In the genomic region with DNA sequence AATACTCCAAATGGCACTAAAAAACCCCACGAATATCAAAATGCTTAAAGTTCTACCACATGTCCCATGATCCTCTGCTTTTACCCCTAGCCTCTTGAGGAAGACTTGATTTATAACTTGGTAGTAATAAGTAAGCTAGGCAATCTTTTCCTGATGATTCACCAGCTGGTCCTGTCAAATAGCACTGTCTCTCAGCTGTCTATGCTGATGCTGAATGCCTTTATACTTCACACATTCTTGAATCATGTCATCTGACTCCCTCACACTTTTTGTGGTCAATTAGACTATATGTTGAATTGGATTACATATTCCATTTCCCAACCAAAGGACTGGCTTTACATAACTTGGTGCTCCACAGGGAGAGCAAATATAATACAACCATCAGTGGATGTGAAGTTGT, we compare ENCODE assay signal across 11 cellular contexts. TPM values are rescaled to one million over a fixed set of nuclear protein-coding genes. Genes with fewer than 3 reads are reported as not detected.
DNase-seq lines count a peak whose midpoint lies in the region; ATAC-seq and TF ChIP-seq lines count a peak whose summit lies in the region.
"Had no signal": no experiment of that assay in that cellular context is flagged by ENCODE, and none has a peak within 500 bp of the region (broad histone marks: within the 10 kb centered on the region; RNA-seq: fewer than 3 reads in every experiment).

No MANE protein-coding gene starts in this region.

- no peaks in the 10 kb centered on the region for H3K27me3 Mint-ChIP-seq in central memory CD8-positive, alpha-beta T cell
- no peaks in the 10 kb centered on the region for H3K27me3 Mint-ChIP-seq in naive thymus-derived CD8-positive, alpha-beta T cell
- H3K27me3 Mint-ChIP-seq: activated CD4-positive, alpha-beta memory T cell treated with anti-CD3 and anti-CD28 coated beads for 36 hours had no signal

- H3K4me3 Mint-ChIP-seq in central memory CD8-positive, alpha-beta T cell = no peak overlapping the region
- peak overlapping the region in 1 of 10 donors; percentile 33 for H3K4me3 Mint-ChIP-seq in naive thymus-derived CD8-positive, alpha-beta T cell
- H3K4me3 Mint-ChIP-seq: activated CD4-positive, alpha-beta memory T cell treated with anti-CD3 and anti-CD28 coated beads for 36 hours had no signal

- no peaks in the 10 kb centered on the region for H3K9me3 Mint-ChIP-seq in central memory CD8-positive, alpha-beta T cell
- peaks cover 0 to 8% (median 5%) of the 10 kb centered on the region in 9 donors for H3K9me3 Mint-ChIP-seq in naive thymus-derived CD8-positive, alpha-beta T cell

- ATAC-seq in central memory CD8-positive, alpha-beta T cell (replicated peaks; ENCODE audit: extremely low read depth, poor library complexity, severe bottlenecking) = no peak
- no peak for ATAC-seq in naive thymus-derived CD8-positive, alpha-beta T cell
- ATAC-seq in heart right ventricle = no peak

- no peak for TF ChIP-seq EP300 in ovary (IDR thresholded peaks at IDR 0.05)

- H3K4me1 ChIP-seq in heart right ventricle (peaks cover 0 to 47% (median 29%) of the 10 kb centered on the region in 9 donors), ovary (ENCODE audit: insufficient read depth) (peaks cover 1% of the 10 kb centered on the region)

- H3K27ac ChIP-seq in heart right ventricle (no peak overlapping the region), ovary (no peak overlapping the region)

- WGBS in heart right ventricle, 2 donors = 93 to 100% methylated on average over 1 of the region's 1 CpG
- 88 to 92% (median 92%) methylated on average over 1 of the region's 1 CpG for WGBS in ovary, 3 donors

- intact Hi-C loops in heart right ventricle (cut with DNase I) (no loop called here), ovary (cut with DNase I) (no loop called here)

- H3K36me3 ChIP-seq in heart right ventricle = peaks cover 0 to 27% (median under 1%) of the 10 kb centered on the region in 9 donors
- no peaks in the 10 kb centered on the region for H3K36me3 ChIP-seq in ovary

- H3K9me3 ChIP-seq in heart right ventricle = peaks cover 0 to 7% (median 0%) of the 10 kb centered on the region in 11 donors
- no peaks in the 10 kb centered on the region for H3K9me3 ChIP-seq in ovary

- H3K4me1 Mint-ChIP-seq in central memory CD8-positive, alpha-beta T cell = peaks cover 51% of the 10 kb centered on the region
- peaks cover 23 to 69% (median 58%) of the 10 kb centered on the region in 4 donors for H3K4me1 Mint-ChIP-seq in naive thymus-derived CD8-positive, alpha-beta T cell

- no peak for TF ChIP-seq POLR2A in ovary (IDR thresholded peaks at IDR 0.05)

- TF ChIP-seq CTCF in heart right ventricle (IDR thresholded peaks at IDR 0.05) = no peak
- no peak for TF ChIP-seq CTCF in ovary (IDR thresholded peaks at IDR 0.05)

- peaks cover 20% of the 10 kb centered on the region for H3K36me3 Mint-ChIP-seq in central memory CD8-positive, alpha-beta T cell (ENCODE audit: insufficient read depth)
- H3K36me3 Mint-ChIP-seq in naive thymus-derived CD8-positive, alpha-beta T cell = peaks cover 12 to 54% (median 31%) of the 10 kb centered on the region in 3 donors

- POLR2A ChIA-PET in naive thymus-derived CD8-positive, alpha-beta T cell (lab: Charles Lee) = no interaction called here

- H3K27ac Mint-ChIP-seq in central memory CD8-positive, alpha-beta T cell (ENCODE audit: low read depth) = peak overlapping the region; percentile 67
- H3K27ac Mint-ChIP-seq in naive thymus-derived CD8-positive, alpha-beta T cell = peak overlapping the region in 7 of 10 donors; percentile 7 to 73 (median 26)
- H3K27ac Mint-ChIP-seq: activated CD4-positive, alpha-beta memory T cell treated with anti-CD3 and anti-CD28 coated beads for 36 hours had no signal

- DNase-seq in EL (peak; percentile 72), M059J (ENCODE audit: low read depth) (peak; percentile 35), heart right ventricle (no peak), NCI-H526 (lab: John Stamatoyannopoulos, UW) (no peak), ovary (no peak)
- DNase-seq in central memory CD8-positive, alpha-beta T cell (ENCODE audit: low spot score in 2 of 2) = no peak
- no peak for DNase-seq in naive thymus-derived CD8-positive, alpha-beta T cell
- DNase-seq: activated CD4-positive, alpha-beta memory T cell treated with anti-CD3 and anti-CD28 coated beads for 36 hours; amygdala; DMS 273 treated with DMSO at 0.1 percent for 48 hours; NCI-H1930 had no signal

- H3K4me3 ChIP-seq in heart right ventricle (no peak overlapping the region), ovary (no peak overlapping the region)

- H3K27me3 ChIP-seq in heart right ventricle = no peaks in the 10 kb centered on the region
- H3K27me3 ChIP-seq in ovary = no peaks in the 10 kb centered on the region

RNA-seq across cellular contexts. Expression of a gene that starts 16.6 kb away (rescaled TPM):
- 10.9 and 18.4 TPM in 2 replicates for total RNA-seq in M059J (2014; rRNA removed; shearing (Covaris generic))
- 10 to 100 TPM; 53.2 to 56.4 TPM for total RNA-seq in naive thymus-derived CD8-positive, alpha-beta T cell
- 10 to 100 TPM; 30.7 to 40.3 (median 30.7) TPM for polyA plus RNA-seq in naive thymus-derived CD8-positive, alpha-beta T cell
- 10 to 100 TPM in 6 of 10 donors, 1 to 10 TPM in 4; 6.2 to 18.9 (median 11.6) TPM for total RNA-seq in heart right ventricle
- polyA plus RNA-seq in heart right ventricle = 1 to 10 TPM; 2.3 to 2.6 TPM
- 10 to 100 TPM in 5 of 7 donors, 1 to 10 TPM in 2; 7.4 to 19.2 (median 15.7) TPM for total RNA-seq in ovary
- polyA plus RNA-seq in ovary = 1 to 10 TPM; 5.3 to 8.4 TPM

Comparison
In these comparisons a context has a peak if more than half of its experiments do, and no peak if none do; other contexts are left out.
1. DNase-seq: peak in EL (single experiment) and M059J (single experiment); none in central memory CD8-positive, alpha-beta T cell (0 of 2), naive thymus-derived CD8-positive, alpha-beta T cell (0 of 10), heart right ventricle (0 of 2), NCI-H526 (0 of 2) and ovary (0 of 5).